20 cellular contexts compared by ENCODE assay signal in genomic region chrX:79195027-79195426, GRCh38. TPM values are rescaled to one million over a fixed set of nuclear protein-coding genes. Genes with fewer than 3 reads are reported as not detected.
"Had no signal": no experiment of that assay in that cellular context is flagged by ENCODE, and none has a peak within 500 bp of the region (broad histone marks: within the 10 kb centered on the region; RNA-seq: fewer than 3 reads in every experiment).

No MANE protein-coding gene starts in this region.

- H3K4me1 Mint-ChIP-seq: stimulated activated memory B cell treated with anti-CD40 and anti-IgM and Interleukin-4, amounts not matched to agents 10 μg/mL and 1 μg/mL and 100 μg/mL, for 72 hours had no signal

- H3K9me3 Mint-ChIP-seq: stimulated activated memory B cell treated with anti-CD40 and anti-IgM and Interleukin-4, amounts not matched to agents 10 μg/mL and 1 μg/mL and 100 μg/mL, for 72 hours; type B pancreatic cell had no signal

- H3K27ac Mint-ChIP-seq: stimulated activated memory B cell treated with anti-CD40 and anti-IgM and Interleukin-4, amounts not matched to agents 10 μg/mL and 1 μg/mL and 100 μg/mL, for 72 hours; type B pancreatic cell had no signal

- H3K36me3 Mint-ChIP-seq: type B pancreatic cell had no signal

- ATAC-seq: esophagus mucosa; gastroesophageal sphincter; left lobe of liver; naive thymus-derived CD4-positive, alpha-beta T cell; psoas muscle; right lobe of liver; stimulated activated memory B cell treated with anti-CD40 and anti-IgM and Interleukin-4, amounts not matched to agents 10 μg/mL and 1 μg/mL and 100 μg/mL, for 72 hours had no signal

- H3K27me3 Mint-ChIP-seq: naive thymus-derived CD4-positive, alpha-beta T cell; stimulated activated memory B cell treated with anti-CD40 and anti-IgM and Interleukin-4, amounts not matched to agents 10 μg/mL and 1 μg/mL and 100 μg/mL, for 72 hours; type B pancreatic cell had no signal

- DNase-seq: effector memory CD4-positive, alpha-beta T cell; glutamatergic neuron; islet precursor cell; mammary epithelial cell; naive thymus-derived CD4-positive, alpha-beta T cell; psoas muscle; retina; right lobe of liver; stimulated activated CD4-positive, alpha-beta T cell treated with anti-CD3 and anti-CD28 coated beads, Interleukin-4, amount 100 ng/mL, for 1 hour; stimulated activated CD8-positive, alpha-beta memory T cell treated with anti-CD3 and anti-CD28 coated beads, Interleukin-4, amount 100 ng/mL, for 48 hours; thyroid gland had no signal

- FAIRE-seq: endometrium, urothelium cell line had no signal

- H3K4me3 Mint-ChIP-seq: naive thymus-derived CD4-positive, alpha-beta T cell; stimulated activated memory B cell treated with anti-CD40 and anti-IgM and Interleukin-4, amounts not matched to agents 10 μg/mL and 1 μg/mL and 100 μg/mL, for 72 hours; type B pancreatic cell had no signal

RNA-seq across cellular contexts. Expression of gene GPR174, which starts 50.5 kb away (rescaled TPM):
- total RNA-seq: fibroblast of villous mesenchyme, mammary epithelial cell, osteoblast had no signal
